Comparison of ENCODE assay signal across 23 cellular contexts in genomic region chr11:77876045-77876444, GRCh38. TPM values are rescaled to one million over a fixed set of nuclear protein-coding genes. Genes with fewer than 3 reads are reported as not detected.
A peak's percentile ranks its signal among the peaks of the same experiment; 100 is the strongest.
DNase-seq lines count a peak whose midpoint lies in the region; ATAC-seq lines count a peak whose summit lies in the region.
"Had no signal": no experiment of that assay in that cellular context is flagged by ENCODE, and none has a peak within 500 bp of the region (broad histone marks: within the 10 kb centered on the region; RNA-seq: fewer than 3 reads in every experiment).

No MANE protein-coding gene starts in this region.

- no peak for DNase-seq in activated CD8-positive, alpha-beta memory T cell treated with anti-CD3 and anti-CD28 coated beads, Interleukin-2, amount 10 ng/mL, durations not matched to agents 7 days and 5 days
- DNase-seq in activated CD8-positive, alpha-beta memory T cell treated with anti-CD3 and anti-CD28 coated beads, Interleukin-2, amount 50 U/mL, for 4 hours: no peak
- DNase-seq in T-helper 17 cell (no peak), iPS-NIHi11 (ENCODE audit: low spot score) (peak; percentile 42), midbrain (lab: John Stamatoyannopoulos, UW) (no peak)
- DNase-seq in activated naive CD4-positive, alpha-beta T cell treated with anti-CD3 and anti-CD28 coated beads, Interleukin-2, amount 10 ng/mL, durations not matched to agents 7 days and 5 days: no peak
- DNase-seq: Calu3; DMS79 treated with DMSO at 0.1 percent for 48 hours; HFFc6; KBM-7; NCI-H1105 treated with DMSO at 0.1 percent for 48 hours; NCI-H146; NCI-H1930; NCI-H446; NCI-H524 treated with DMSO at 0.1 percent for 48 hours; NCI-H774; NK-92 treated with Interleukin-12 subunit alpha and Interleukin-12 subunit beta, amount 100 ng/mL, for 24 hours; PC-9; Right ventricle myocardium superior had no signal

- peaks cover 17% of the 10 kb centered on the region for H3K36me3 Mint-ChIP-seq in activated CD8-positive, alpha-beta memory T cell treated with anti-CD3 and anti-CD28 coated beads, Interleukin-2, amount 10 ng/mL, durations not matched to agents 7 days and 5 days
- peaks cover 7% of the 10 kb centered on the region for H3K36me3 Mint-ChIP-seq in T-helper 17 cell (ENCODE audit: low read depth)
- H3K36me3 Mint-ChIP-seq in activated naive CD4-positive, alpha-beta T cell treated with anti-CD3 and anti-CD28 coated beads, Interleukin-2, amount 10 ng/mL, durations not matched to agents 7 days and 5 days: peaks cover 24% of the 10 kb centered on the region

- no peak for ATAC-seq in activated CD8-positive, alpha-beta memory T cell treated with anti-CD3 and anti-CD28 coated beads, Interleukin-2, amount 10 ng/mL, durations not matched to agents 7 days and 5 days
- ATAC-seq in T-helper 17 cell: no peak
- ATAC-seq in HG03175 (IDR thresholded peaks at IDR 0.05; ENCODE audit: unreplicated experiment): no peak

- peak overlapping the region; percentile 10 for H3K27ac Mint-ChIP-seq in activated CD8-positive, alpha-beta memory T cell treated with anti-CD3 and anti-CD28 coated beads, Interleukin-2, amount 10 ng/mL, durations not matched to agents 7 days and 5 days
- H3K27ac Mint-ChIP-seq in T-helper 17 cell: peak overlapping the region; percentile 71
- no peak overlapping the region for H3K27ac Mint-ChIP-seq in activated naive CD4-positive, alpha-beta T cell treated with anti-CD3 and anti-CD28 coated beads, Interleukin-2, amount 10 ng/mL, durations not matched to agents 7 days and 5 days
- H3K27ac Mint-ChIP-seq: B cell, HFFc6 had no signal

- H3K4me3 Mint-ChIP-seq in activated CD8-positive, alpha-beta memory T cell treated with anti-CD3 and anti-CD28 coated beads, Interleukin-2, amount 10 ng/mL, durations not matched to agents 7 days and 5 days: no peak overlapping the region
- H3K4me3 Mint-ChIP-seq in T-helper 17 cell: no peak overlapping the region
- no peak overlapping the region for H3K4me3 Mint-ChIP-seq in activated naive CD4-positive, alpha-beta T cell treated with anti-CD3 and anti-CD28 coated beads, Interleukin-2, amount 10 ng/mL, durations not matched to agents 7 days and 5 days
- H3K4me3 Mint-ChIP-seq: B cell, HFFc6 had no signal

- CTCF ChIA-PET in activated CD8-positive, alpha-beta memory T cell treated with anti-CD3 and anti-CD28 coated beads, Interleukin-2, amount 10 ng/mL, durations not matched to agents 7 days and 5 days (lab: Charles Lee): no interaction called here
- CTCF ChIA-PET in activated naive CD4-positive, alpha-beta T cell treated with anti-CD3 and anti-CD28 coated beads, Interleukin-2, amount 10 ng/mL, durations not matched to agents 7 days and 5 days (lab: Charles Lee): no interaction called here

- no peaks in the 10 kb centered on the region for H3K9me3 Mint-ChIP-seq in activated CD8-positive, alpha-beta memory T cell treated with anti-CD3 and anti-CD28 coated beads, Interleukin-2, amount 10 ng/mL, durations not matched to agents 7 days and 5 days (ENCODE audit: low read depth)
- no peaks in the 10 kb centered on the region for H3K9me3 Mint-ChIP-seq in activated naive CD4-positive, alpha-beta T cell treated with anti-CD3 and anti-CD28 coated beads, Interleukin-2, amount 10 ng/mL, durations not matched to agents 7 days and 5 days
- H3K9me3 Mint-ChIP-seq: HFFc6 had no signal

- H3K4me1 Mint-ChIP-seq in activated CD8-positive, alpha-beta memory T cell treated with anti-CD3 and anti-CD28 coated beads, Interleukin-2, amount 10 ng/mL, durations not matched to agents 7 days and 5 days: peaks cover 21% of the 10 kb centered on the region
- H3K4me1 Mint-ChIP-seq in T-helper 17 cell: peaks cover 11% of the 10 kb centered on the region
- H3K4me1 Mint-ChIP-seq in activated naive CD4-positive, alpha-beta T cell treated with anti-CD3 and anti-CD28 coated beads, Interleukin-2, amount 10 ng/mL, durations not matched to agents 7 days and 5 days: peaks cover 9% of the 10 kb centered on the region

- no peaks in the 10 kb centered on the region for H3K27me3 Mint-ChIP-seq in activated CD8-positive, alpha-beta memory T cell treated with anti-CD3 and anti-CD28 coated beads, Interleukin-2, amount 10 ng/mL, durations not matched to agents 7 days and 5 days
- no peaks in the 10 kb centered on the region for H3K27me3 Mint-ChIP-seq in T-helper 17 cell
- H3K27me3 Mint-ChIP-seq in activated naive CD4-positive, alpha-beta T cell treated with anti-CD3 and anti-CD28 coated beads, Interleukin-2, amount 10 ng/mL, durations not matched to agents 7 days and 5 days: no peaks in the 10 kb centered on the region
- H3K27me3 Mint-ChIP-seq: B cell had no signal

- no peaks in the 10 kb centered on the region for H3K9me3 ChIP-seq in T-helper 17 cell (ENCODE audit: control insufficient read depth, low read length, poor library complexity, severe bottlenecking)
- H3K9me3 ChIP-seq: HAP-1, SJSA1 had no signal

RNA-seq across cellular contexts. Expression of gene AAMDC, which starts 55.1 kb away (rescaled TPM):
- total RNA-seq in activated CD8-positive, alpha-beta memory T cell treated with anti-CD3 and anti-CD28 coated beads, Interleukin-2, amount 10 ng/mL, durations not matched to agents 7 days and 5 days: 10 to 100 TPM in 1 of 2 experiments, 1 to 10 TPM in 1; 9.9 to 13.2 TPM
- total RNA-seq in T-helper 17 cell: 1 to 10 TPM; 2.7 to 5.2 TPM

RNA-seq across cellular contexts. Expression of gene RSF1, which starts 55.5 kb away (rescaled TPM):
- total RNA-seq in activated CD8-positive, alpha-beta memory T cell treated with anti-CD3 and anti-CD28 coated beads, Interleukin-2, amount 10 ng/mL, durations not matched to agents 7 days and 5 days: 10 to 100 TPM; 49.4 to 54.6 TPM
- total RNA-seq in T-helper 17 cell: 10 to 100 TPM; 80.8 to 87.1 TPM
